23 cellular contexts compared by ENCODE assay signal in the genomic region with DNA sequence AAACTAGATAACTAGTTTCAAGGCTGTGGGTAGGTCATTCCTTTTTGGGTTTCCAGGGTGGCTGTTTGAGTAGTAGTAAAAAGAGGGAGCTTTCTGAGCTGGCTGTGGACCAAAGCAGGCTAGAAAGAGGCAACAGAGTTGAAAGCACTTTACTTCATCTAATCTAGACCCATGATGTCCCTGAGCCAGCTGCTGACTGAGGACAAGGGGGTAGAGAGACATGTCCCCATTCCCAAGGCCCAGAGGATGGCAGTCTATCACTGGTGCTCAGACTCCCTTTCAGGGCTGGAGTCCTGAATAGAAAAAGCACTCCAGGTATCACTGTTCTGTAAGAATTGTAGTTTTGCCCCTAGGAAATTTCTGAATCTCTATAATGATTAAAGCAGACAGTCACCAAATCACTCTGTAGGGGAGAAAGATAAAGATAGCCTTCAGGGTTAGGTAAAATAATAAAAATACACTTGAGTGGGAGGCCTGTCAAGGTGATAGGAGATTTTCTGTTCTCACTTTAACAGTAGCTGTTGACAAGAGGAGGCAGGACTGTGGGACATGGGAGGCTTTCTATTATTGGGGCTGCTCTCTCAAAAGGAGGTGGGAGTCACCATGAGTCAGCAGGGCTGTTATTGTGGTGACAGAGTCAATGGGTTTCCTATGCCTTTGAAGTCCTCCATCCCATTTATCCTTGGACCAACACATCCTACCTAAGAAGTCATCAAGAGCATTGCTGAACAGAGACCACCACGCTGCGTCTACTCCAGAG.
"Had no signal": no experiment of that assay in that cellular context is flagged by ENCODE, and none has a peak within 500 bp of the region (broad histone marks: within the 10 kb centered on the region; RNA-seq: fewer than 3 reads in every experiment).

No MANE protein-coding gene starts in this region.

- H3K4me1 Mint-ChIP-seq: immature natural killer cell, natural killer cell, T-helper 17 cell had no signal

- H3K36me3 Mint-ChIP-seq: activated naive CD8-positive, alpha-beta T cell; immature natural killer cell; natural killer cell had no signal

- ATAC-seq: activated T-cell treated with anti-CD3 and anti-CD28 coated beads, Interleukin-2, amount 50 U/mL, for 4 hours; left lung; natural killer cell; pancreas; psoas muscle; right lobe of liver; T-helper 17 cell had no signal

- H3K9me3 Mint-ChIP-seq: activated T-cell treated with anti-CD3 and anti-CD28 coated beads, Interleukin-2, amount 50 U/mL, for 4 hours; activated T-helper 2 cell treated with anti-CD3 and anti-CD28 coated beads, Interferon-gamma antibody, Interleukin-2, Interleukin-4, amounts not matched to agents 10 μg/mL and 5 μg/mL and 100 μg/mL, durations not matched to agents 14 hours and 24 hours and 36 hours; immature natural killer cell; natural killer cell had no signal

- H3K4me3 Mint-ChIP-seq: activated naive CD8-positive, alpha-beta T cell; activated T-cell treated with anti-CD3 and anti-CD28 coated beads, Interleukin-2, amount 50 U/mL, for 4 hours; immature natural killer cell; natural killer cell; T-helper 17 cell had no signal

- DNase-seq: activated CD4-positive, alpha-beta T cell treated with anti-CD3 and anti-CD28 coated beads for 4 hours; activated CD4-positive, alpha-beta T cell treated with anti-CD3 and anti-CD28 coated beads, Interleukin-2, amount 50 U/mL, for 48 hours; activated CD4-positive, CD25-positive, alpha-beta regulatory T cell; activated CD8-positive, alpha-beta memory T cell treated with anti-CD3 and anti-CD28 coated beads, Interleukin-2, amount 50 U/mL, for 48 hours; activated naive CD4-positive, alpha-beta T cell; activated T-cell treated with anti-CD3 and anti-CD28 coated beads, Interleukin-2, amount 50 U/mL, for 4 hours; cerebellar nuclear complex; foreskin fibroblast; immature natural killer cell; left lung; mammary epithelial cell; midbrain; natural killer cell; pancreas; psoas muscle; right lobe of liver; stimulated activated CD4-positive, alpha-beta T cell treated with anti-CD3 and anti-CD28 coated beads, Interleukin-15, amount 100 ng/mL, for 24 hours; stimulated activated CD4-positive, alpha-beta T cell treated with anti-CD3 and anti-CD28 coated beads, Interleukin-2, amount 100 ng/mL, for 48 hours; stimulated activated naive CD4-positive, alpha-beta T cell treated with Interleukin-2 at 50 U/mL for 16 hours; T-helper 17 cell; upper lobe of left lung had no signal

- H3K27ac Mint-ChIP-seq: activated naive CD8-positive, alpha-beta T cell; activated T-helper 2 cell treated with anti-CD3 and anti-CD28 coated beads, Interferon-gamma antibody, Interleukin-2, Interleukin-4, amounts not matched to agents 10 μg/mL and 5 μg/mL and 100 μg/mL, durations not matched to agents 14 hours and 24 hours and 36 hours; immature natural killer cell; natural killer cell; T-helper 17 cell had no signal
